In the genomic region with DNA sequence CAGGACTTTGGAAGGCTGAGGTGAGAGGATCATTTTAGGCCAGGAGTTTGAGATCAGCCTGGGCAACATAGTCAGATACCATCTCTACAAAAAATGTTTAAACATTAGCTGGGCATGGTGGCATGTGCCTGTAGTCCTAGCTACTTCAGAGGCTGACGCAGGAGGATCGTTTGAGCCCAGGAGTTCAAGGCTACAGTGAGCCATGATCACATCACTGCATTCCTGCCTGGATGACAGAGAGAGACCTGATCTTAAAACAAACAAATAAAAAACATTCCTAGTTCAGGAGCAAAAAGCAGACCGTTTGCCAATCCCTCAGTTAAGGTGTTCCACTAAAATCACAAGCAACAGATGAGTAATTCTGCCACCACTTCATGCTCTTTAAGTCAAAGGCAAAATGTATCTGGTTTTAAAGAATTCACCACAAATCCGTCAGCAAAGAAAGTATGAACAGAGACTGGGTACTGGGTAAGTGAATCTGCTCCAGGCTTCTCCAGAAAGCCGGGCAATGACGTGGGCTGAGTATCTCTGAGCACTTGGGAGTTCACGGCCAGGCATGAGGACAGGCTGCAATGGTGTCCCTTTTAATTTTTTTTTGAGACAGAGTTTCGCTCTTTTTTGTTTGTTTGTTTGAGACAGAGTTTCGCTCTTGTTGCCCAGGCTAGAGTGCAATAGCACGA, we compare ENCODE assay signal across 16 cellular contexts. TPM values are rescaled to one million over a fixed set of nuclear protein-coding genes. Genes with fewer than 3 reads are reported as not detected.
A peak's percentile ranks its signal among the peaks of the same experiment; 100 is the strongest.
DNase-seq lines count a peak whose midpoint lies in the region; ATAC-seq and TF ChIP-seq lines count a peak whose summit lies in the region.
"Had no signal": no experiment of that assay in that cellular context is flagged by ENCODE, and none has a peak within 500 bp of the region (broad histone marks: within the 10 kb centered on the region; RNA-seq: fewer than 3 reads in every experiment).

No MANE protein-coding gene starts in this region.

- no peaks in the 10 kb centered on the region for H3K79me2 ChIP-seq in hepatocyte

- H3K4me1 ChIP-seq in HEK293 (ENCODE audit: control insufficient read depth, insufficient read depth, low read length) (0 out of 2 replicates have a peak, but pooled peaks cover 6% of the 10 kb centered on the region), hepatocyte (ENCODE audit: insufficient read depth) (peaks cover 3% of the 10 kb centered on the region), thymus (ENCODE audit: control insufficient read depth, insufficient read depth, low read length) (no peaks in the 10 kb centered on the region)

- no peak overlapping the region for H3K27ac Mint-ChIP-seq in activated T-helper 17 cell treated with anti-CD3 and anti-CD28 coated beads, Interleukin-2, amount 50 U/mL, for 72 hours

- no peaks in the 10 kb centered on the region for H3K9me3 Mint-ChIP-seq in activated T-helper 17 cell treated with anti-CD3 and anti-CD28 coated beads, Interleukin-2, amount 50 U/mL, for 72 hours

- 70% methylated on average over 10 of the region's 10 CpGs for WGBS in hepatocyte (ENCODE audit: low lambda C conversion rate, missing lambda C conversion rate)
- WGBS in thymus: 94% methylated on average over 10 of the region's 10 CpGs

- no peak overlapping the region for H3K4me2 ChIP-seq in hepatocyte

- no peaks in the 10 kb centered on the region for H3K9me3 ChIP-seq in HEK293 (ENCODE audit: control insufficient read depth, insufficient read depth, low read depth, low read length)
- H3K9me3 ChIP-seq in hepatocyte (ENCODE audit: low read depth): no peaks in the 10 kb centered on the region
- no peaks in the 10 kb centered on the region for H3K9me3 ChIP-seq in thymus (ENCODE audit: control insufficient read depth)
- H3K9me3 ChIP-seq: neutrophil had no signal

- H3K4me1 Mint-ChIP-seq in activated T-helper 17 cell treated with anti-CD3 and anti-CD28 coated beads, Interleukin-2, amount 50 U/mL, for 72 hours: no peaks in the 10 kb centered on the region
- H3K4me1 Mint-ChIP-seq: CD14-positive monocyte had no signal

- H3K27ac ChIP-seq in HEK293 (ENCODE audit: extremely low read depth, low read depth, low read length): no peak overlapping the region
- peak overlapping the region; percentile 74 for H3K27ac ChIP-seq in hepatocyte
- peak overlapping the region; percentile 8 for H3K27ac ChIP-seq in thymus (ENCODE audit: low read depth)
- no peak overlapping the region for H3K27ac ChIP-seq in substantia nigra (ENCODE audit: low read depth, low read length, poor library complexity, severe bottlenecking)
- H3K27ac ChIP-seq: neutrophil, skin epidermis had no signal

- H3K36me3 Mint-ChIP-seq in activated T-helper 17 cell treated with anti-CD3 and anti-CD28 coated beads, Interleukin-2, amount 50 U/mL, for 72 hours (ENCODE audit: low read depth): no peaks in the 10 kb centered on the region

- TF ChIP-seq CTCF in HEK293 (tag by site-specific recombination; IDR thresholded peaks at IDR 0.05): no peak
- TF ChIP-seq CTCF in hepatocyte (IDR thresholded peaks at IDR 0.05; ENCODE audit: poor library complexity): no peak

- peak; percentile 29 for DNase-seq in hepatocyte (ENCODE audit: low spot score)
- no peak for DNase-seq in substantia nigra (lab: John Stamatoyannopoulos, UW)
- DNase-seq in NCI-H1436 treated with DMSO at 0.1 percent for 48 hours (lab: John Stamatoyannopoulos, UW): no peak
- DNase-seq: activated CD4-positive, CD25-positive, alpha-beta regulatory T cell; activated naive CD4-positive, alpha-beta T cell treated with Interleukin-2 at 50 U/mL for 16 hours; central memory CD4-positive, alpha-beta T cell; Kasumi-1; NCI-H2029; stimulated activated naive CD4-positive, alpha-beta T cell had no signal

- POLR2A ChIA-PET in HEK293 (lab: Yijun Ruan, JAX): interaction anchor here (1.1 kb wide), 1 partner anchor 19 kb away, joined by 7 read pairs; a partner anchor contains a TSS

- no peaks in the 10 kb centered on the region for H3K9me2 ChIP-seq in hepatocyte (replicated peaks; ENCODE audit: insufficient read depth)

- no peaks in the 10 kb centered on the region for H3K27me3 Mint-ChIP-seq in activated T-helper 17 cell treated with anti-CD3 and anti-CD28 coated beads, Interleukin-2, amount 50 U/mL, for 72 hours

- ATAC-seq in activated T-helper 17 cell treated with anti-CD3 and anti-CD28 coated beads, Interleukin-2, amount 50 U/mL, for 72 hours (replicated peaks): peak; percentile 35
- no peak for ATAC-seq in GM21737 (IDR thresholded peaks at IDR 0.05; ENCODE audit: unreplicated experiment)

- CTCF ChIA-PET in HEK293 (lab: Yijun Ruan, JAX): no interaction called here

- H3K36me3 ChIP-seq in HEK293 (ENCODE audit: control insufficient read depth in 2 of 2, insufficient read depth in 1 of 2, low read length in 2 of 2): peaks cover 0 to 7% of the 10 kb centered on the region in 2 experiments; a peak in 2 of 3 replicates
- no peaks in the 10 kb centered on the region for H3K36me3 ChIP-seq in hepatocyte (replicated peaks; ENCODE audit: insufficient read depth, low read depth)
- H3K36me3 ChIP-seq in thymus (ENCODE audit: control insufficient read depth, insufficient read depth): no peaks in the 10 kb centered on the region

- no peaks in the 10 kb centered on the region for H4K20me1 ChIP-seq in hepatocyte (ENCODE audit: insufficient read depth, poor library complexity, severe bottlenecking)

- H3K27me3 ChIP-seq in hepatocyte (no peaks in the 10 kb centered on the region), thymus (ENCODE audit: control insufficient read depth, insufficient read depth) (no peaks in the 10 kb centered on the region)
- H3K27me3 ChIP-seq: neutrophil had no signal

- H3K4me3 ChIP-seq in HEK293 (ENCODE audit: low read depth, low read length) (no peak overlapping the region), hepatocyte (no peak overlapping the region), thymus (ENCODE audit: low read length) (no peak overlapping the region)
- H3K4me3 ChIP-seq: skin epidermis had no signal

- H3K4me3 Mint-ChIP-seq in activated T-helper 17 cell treated with anti-CD3 and anti-CD28 coated beads, Interleukin-2, amount 50 U/mL, for 72 hours: no peak overlapping the region
- H3K4me3 Mint-ChIP-seq: CD14-positive monocyte had no signal

- no peak overlapping the region for H2AFZ ChIP-seq in hepatocyte

TF ChIP-seq in HEK293, 187 proteins besides CTCF, POLR2A, EP300 and RAD21 (continues in another document):
- no peak for TF ChIP-seq BCL11A (tag by site-specific recombination; IDR thresholded peaks at IDR 0.05; ENCODE audit: low read depth)
- TF ChIP-seq PRDM1 (tag by site-specific recombination; IDR thresholded peaks at IDR 0.05): no peak
- TF ChIP-seq OSR2 (tag by site-specific recombination; IDR thresholded peaks at IDR 0.05): peak; percentile 84
- TF ChIP-seq ZNF121 (tag by site-specific recombination; IDR thresholded peaks at IDR 0.05): peak; percentile 58
- TF ChIP-seq, protein P1, sequence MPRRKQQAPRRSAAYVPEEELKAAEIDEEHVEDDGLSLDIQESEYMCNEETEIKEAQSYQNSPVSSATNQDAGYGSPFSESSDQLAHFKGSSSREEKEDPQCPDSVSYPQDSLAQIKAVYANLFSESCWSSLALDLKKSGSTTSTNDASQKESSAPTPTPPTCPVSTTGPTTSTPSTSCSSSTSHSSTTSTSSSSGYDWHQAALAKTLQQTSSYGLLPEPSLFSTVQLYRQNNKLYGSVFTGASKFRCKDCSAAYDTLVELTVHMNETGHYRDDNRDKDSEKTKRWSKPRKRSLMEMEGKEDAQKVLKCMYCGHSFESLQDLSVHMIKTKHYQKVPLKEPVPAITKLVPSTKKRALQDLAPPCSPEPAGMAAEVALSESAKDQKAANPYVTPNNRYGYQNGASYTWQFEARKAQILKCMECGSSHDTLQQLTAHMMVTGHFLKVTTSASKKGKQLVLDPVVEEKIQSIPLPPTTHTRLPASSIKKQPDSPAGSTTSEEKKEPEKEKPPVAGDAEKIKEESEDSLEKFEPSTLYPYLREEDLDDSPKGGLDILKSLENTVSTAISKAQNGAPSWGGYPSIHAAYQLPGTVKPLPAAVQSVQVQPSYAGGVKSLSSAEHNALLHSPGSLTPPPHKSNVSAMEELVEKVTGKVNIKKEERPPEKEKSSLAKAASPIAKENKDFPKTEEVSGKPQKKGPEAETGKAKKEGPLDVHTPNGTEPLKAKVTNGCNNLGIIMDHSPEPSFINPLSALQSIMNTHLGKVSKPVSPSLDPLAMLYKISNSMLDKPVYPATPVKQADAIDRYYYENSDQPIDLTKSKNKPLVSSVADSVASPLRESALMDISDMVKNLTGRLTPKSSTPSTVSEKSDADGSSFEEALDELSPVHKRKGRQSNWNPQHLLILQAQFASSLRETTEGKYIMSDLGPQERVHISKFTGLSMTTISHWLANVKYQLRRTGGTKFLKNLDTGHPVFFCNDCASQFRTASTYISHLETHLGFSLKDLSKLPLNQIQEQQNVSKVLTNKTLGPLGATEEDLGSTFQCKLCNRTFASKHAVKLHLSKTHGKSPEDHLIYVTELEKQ (tag by site-specific recombination; IDR thresholded peaks at IDR 0.05; ENCODE audit: borderline replicate concordance): peak; percentile 42; the same call in 1 of the 2 replicates
- no peak for TF ChIP-seq HOXC10 (CRISPR knock-in tag; IDR thresholded peaks at IDR 0.05)
- TF ChIP-seq ZNF629 (tag by site-specific recombination; IDR thresholded peaks at IDR 0.05): 0 out of 2 replicates have a peak, but pooled peaks have one; percentile 41
- peak; percentile 39; the same call in 1 of the 2 replicates for TF ChIP-seq ZNF366 (tag by site-specific recombination; conservative IDR thresholded peaks at IDR 0.05)
- TF ChIP-seq ZBTB17 (tag by site-specific recombination; IDR thresholded peaks at IDR 0.05): peak; percentile 68
- no peak for TF ChIP-seq RBAK (tag by site-specific recombination; IDR thresholded peaks at IDR 0.05)
- TF ChIP-seq SCRT2 (tag by site-specific recombination; IDR thresholded peaks at IDR 0.05): peak; percentile 56; the same call in 1 of the 2 replicates

RNA-seq across cellular contexts. Expression of a gene that starts 19.5 kb away (rescaled TPM):
- 1 to 10 TPM in 1 of 2 donors, under 1 TPM in 1; 0.86 to 2.0 TPM for total RNA-seq in activated T-helper 17 cell treated with anti-CD3 and anti-CD28 coated beads, Interleukin-2, amount 50 U/mL, for 72 hours
- total RNA-seq in hepatocyte: 2.2 and 4.3 TPM in 2 replicates
- polyA plus RNA-seq in hepatocyte: 3.7 and 6.1 TPM in 2 replicates
- 30.4 TPM for polyA plus RNA-seq in thymus

Comparison
In these comparisons a context has a peak if more than half of its experiments do, and no peak if none do; other contexts are left out.
1. H3K27ac ChIP-seq: peak in hepatocyte (single experiment) and thymus (single experiment); none in HEK293 (single experiment) and substantia nigra (single experiment).